In the genomic region with DNA sequence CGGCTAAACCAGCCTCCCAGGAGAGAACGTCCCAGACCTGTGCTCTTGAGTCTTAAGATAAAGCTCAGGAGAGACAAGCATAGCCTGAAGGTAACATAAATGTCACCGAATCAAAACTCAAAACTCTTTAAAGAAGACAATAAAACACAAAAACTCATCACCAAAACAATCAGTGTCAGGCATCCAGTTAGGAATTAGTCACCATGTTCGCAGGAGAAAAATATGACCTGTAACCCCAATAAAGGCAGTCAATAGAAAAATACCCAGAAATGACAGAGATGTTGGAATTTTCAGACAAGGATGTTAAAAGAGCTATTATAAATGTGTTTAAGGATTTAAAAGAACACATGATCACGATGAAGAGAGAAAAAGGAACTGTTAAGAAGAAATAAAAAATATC, we compare ENCODE assay signal across 26 cellular contexts.
"Had no signal": no experiment of that assay in that cellular context is flagged by ENCODE, and none has a peak within 500 bp of the region (broad histone marks: within the 10 kb centered on the region; RNA-seq: fewer than 3 reads in every experiment).

No MANE protein-coding gene starts in this region.

- H3K36me3 ChIP-seq: ovary, right lobe of liver, sigmoid colon, stomach, thoracic aorta, thyroid gland, tibial nerve, upper lobe of left lung, uterus had no signal

- H3K27me3 ChIP-seq: ovary, right lobe of liver, thyroid gland, tibial nerve, upper lobe of left lung, uterus had no signal

- H3K79me2 ChIP-seq: parathyroid adenoma had no signal

- H3K9ac ChIP-seq: parathyroid adenoma had no signal

- H3K4me3 ChIP-seq: ovary, psoas muscle, right lobe of liver, sigmoid colon, stomach, thoracic aorta, thyroid gland, tibial nerve, upper lobe of left lung, uterus had no signal

- ATAC-seq: naive thymus-derived CD8-positive, alpha-beta T cell; natural killer cell treated with Interleukin-12 subunit alpha and Interleukin-12 subunit beta and Interleukin-15 and Interleukin-18, amount 100 ng/mL, for 72 hours; psoas muscle; right cardiac atrium; right lobe of liver; stimulated activated effector memory CD8-positive, alpha-beta T cell treated with anti-CD3 and anti-CD28 coated beads, Interleukin-12 subunit alpha, Interleukin-12 subunit beta, amount 100 ng/mL, for 72 hours; stimulated activated naive B cell treated with anti-CD40 and anti-IgM and Interleukin-4, amounts not matched to agents 10 μg/mL and 1 μg/mL and 100 μg/mL, for 72 hours had no signal

- H3K9me3 ChIP-seq: ovary, psoas muscle, right lobe of liver, sigmoid colon, stomach, thoracic aorta, thyroid gland, tibial nerve, upper lobe of left lung, uterus had no signal

- H3K4me1 ChIP-seq: parathyroid adenoma, psoas muscle, right lobe of liver, sigmoid colon, stomach, tibial nerve, upper lobe of left lung, uterus had no signal

- DNase-seq: naive thymus-derived CD8-positive, alpha-beta T cell; nephron progenitor cell; occipital lobe; ovary; posterior cingulate gyrus; psoas muscle; right cardiac atrium; right lobe of liver; sigmoid colon; small intestine; stimulated activated CD4-positive, alpha-beta T cell treated with anti-CD3 and anti-CD28 coated beads, Interleukin-15, amount 100 ng/mL, for 24 hours; stimulated activated CD4-positive, alpha-beta T cell treated with anti-CD3 and anti-CD28 coated beads, Interleukin-2, amount 100 ng/mL, for 24 hours; stimulated activated CD4-positive, alpha-beta T cell treated with anti-CD3 and anti-CD28 coated beads, Interleukin-2, amount 100 ng/mL, for 48 hours; stimulated activated CD4-positive, alpha-beta T cell treated with anti-CD3 and anti-CD28 coated beads, Interleukin-4, amount 100 ng/mL, for 24 hours; stimulated activated naive B cell treated with anti-CD40 and anti-IgM and Interleukin-4, amounts not matched to agents 10 μg/mL and 1 μg/mL and 100 μg/mL, for 72 hours; stimulated activated naive CD4-positive, alpha-beta T cell treated with Interleukin-2 at 50 U/mL for 16 hours; stomach; thyroid gland; trophoblast cell; upper lobe of left lung; uterus had no signal

- H3K27ac ChIP-seq: ovary, parathyroid adenoma, psoas muscle, right lobe of liver, sigmoid colon, stomach, thoracic aorta, thyroid gland, tibial nerve, upper lobe of left lung, uterus had no signal

- H2AFZ ChIP-seq: parathyroid adenoma had no signal

- FAIRE-seq: small intestine had no signal
